ENCODE assay signal across 8 cellular contexts in the genomic region with DNA sequence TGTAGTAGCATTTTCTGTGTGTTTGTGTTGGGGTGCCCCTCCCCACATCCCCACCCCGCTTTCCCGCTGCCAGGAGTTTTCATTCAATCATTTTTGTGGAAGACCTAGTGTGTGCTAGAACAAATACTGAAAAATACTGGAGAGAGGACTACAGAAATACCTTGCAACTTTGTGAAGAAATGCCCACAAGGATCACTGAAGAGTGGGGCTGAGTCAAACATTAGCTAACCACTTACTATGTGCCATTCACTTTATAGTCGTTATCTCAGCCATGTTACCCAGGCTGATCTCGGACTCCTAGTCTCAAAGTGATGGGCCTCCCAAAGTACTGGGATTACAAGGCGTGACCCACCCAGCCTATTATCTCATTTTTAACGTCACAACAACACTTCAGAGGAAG. TPM values are rescaled to one million over a fixed set of nuclear protein-coding genes. Genes with fewer than 3 reads are reported as not detected.
DNase-seq lines count a peak whose midpoint lies in the region; ATAC-seq and TF ChIP-seq lines count a peak whose summit lies in the region.

No MANE protein-coding gene starts in this region.

- peak overlapping the region; percentile 96 for H3K4me3 Mint-ChIP-seq in activated CD4-positive, alpha-beta T cell treated with anti-CD3 and anti-CD28 coated beads for 36 hours
- peak overlapping the region; percentile 95 for H3K4me3 Mint-ChIP-seq in activated CD4-positive, alpha-beta memory T cell treated with anti-CD3 and anti-CD28 coated beads for 36 hours

- no peak overlapping the region for H3K27ac ChIP-seq in iPS-20b (ENCODE audit: low read length)
- peak overlapping the region; percentile 94 to 97 for H3K27ac ChIP-seq in testis

- H3K9me3 ChIP-seq in iPS-20b (ENCODE audit: insufficient read depth, low read depth, low read length) (0 out of 2 replicates have a peak, but pooled peaks cover 4% of the 10 kb centered on the region), testis (no peaks in the 10 kb centered on the region)

- H3K27me3 ChIP-seq in iPS-20b (ENCODE audit: insufficient read depth, low read length) (no peaks in the 10 kb centered on the region), testis (no peaks in the 10 kb centered on the region)

- POLR2A ChIA-PET in activated CD4-positive, alpha-beta T cell treated with anti-CD3 and anti-CD28 coated beads for 36 hours (lab: Charles Lee), result interaction anchor here (0.6 to 4.0 kb wide), 7 partner anchors 16 to 212 kb away, joined by 3 to 40 read pairs (median 3); partner anchors contain the start of genes TROAP and TUBA1B
- POLR2A ChIA-PET in activated CD4-positive, alpha-beta memory T cell treated with anti-CD3 and anti-CD28 coated beads for 36 hours (lab: Charles Lee), result interaction anchor here (0.6 to 3.5 kb wide), 8 partner anchors 10 to 77 kb away, joined by 3 to 47 read pairs (median 5); partner anchors contain the start of genes RHEBL1, TUBA1A and TUBA1B

- intact Hi-C loops in activated CD4-positive, alpha-beta T cell treated with anti-CD3 and anti-CD28 coated beads for 36 hours (cut with DNase I, micrococcal nuclease), result loop anchor here in 1 of 2 experiments (1.0 kb wide), 1 partner anchor 19 kb away; no protein-coding TSS in a partner anchor
- intact Hi-C loops in activated CD4-positive, alpha-beta memory T cell treated with anti-CD3 and anti-CD28 coated beads for 36 hours (cut with micrococcal nuclease), result loop anchor here (5.0 kb wide), 1 partner anchor 1204 kb away; no protein-coding TSS in a partner anchor
- intact Hi-C loops in testis (cut with DNase I; ENCODE audit: low total_unique reads), result no loop called here

- CTCF ChIA-PET in activated CD4-positive, alpha-beta T cell treated with anti-CD3 and anti-CD28 coated beads for 36 hours (lab: Charles Lee), result interaction anchor here (0.7 to 6.5 kb wide), 14 partner anchors 12 to 187 kb away, joined by 3 to 49 read pairs (median 4); partner anchors contain the start of genes DHH and TUBA1B
- CTCF ChIA-PET in activated CD4-positive, alpha-beta memory T cell treated with anti-CD3 and anti-CD28 coated beads for 36 hours (lab: Charles Lee), result interaction anchor here (0.6 to 4.4 kb wide), 10 partner anchors 12 to 124 kb away, joined by 3 to 48 read pairs (median 6); partner anchors contain the start of genes RHEBL1, TUBA1A and TUBA1B

- ATAC-seq in activated CD4-positive, alpha-beta T cell treated with anti-CD3 and anti-CD28 coated beads for 36 hours, result peak; percentile 24
- ATAC-seq in GM19395 (IDR thresholded peaks at IDR 0.05; ENCODE audit: unreplicated experiment) (no peak), GM19455 (IDR thresholded peaks at IDR 0.05; ENCODE audit: unreplicated experiment) (no peak)

- peaks cover 29% of the 10 kb centered on the region for H3K4me1 Mint-ChIP-seq in activated CD4-positive, alpha-beta T cell treated with anti-CD3 and anti-CD28 coated beads for 36 hours
- H3K4me1 Mint-ChIP-seq in activated CD4-positive, alpha-beta memory T cell treated with anti-CD3 and anti-CD28 coated beads for 36 hours (ENCODE audit: low read depth), result peaks cover 24% of the 10 kb centered on the region

- 34 to 37% methylated on average over 6 of the region's 6 CpGs for WGBS in testis, 2 donors

- H3K9ac ChIP-seq in iPS-20b (ENCODE audit: low read depth, low read length), result peak overlapping the region; percentile 66; the same call in 1 of the 2 replicates

- peaks cover 10% of the 10 kb centered on the region; the same call in 1 of the 2 replicates for H3K36me3 ChIP-seq in iPS-20b (ENCODE audit: insufficient read depth, low read depth, low read length)
- H3K36me3 ChIP-seq in testis (ENCODE audit: low read depth, missing control alignments), result no peaks in the 10 kb centered on the region

- H3K9me3 Mint-ChIP-seq in activated CD4-positive, alpha-beta T cell treated with anti-CD3 and anti-CD28 coated beads for 36 hours (ENCODE audit: low read depth), result no peaks in the 10 kb centered on the region
- no peaks in the 10 kb centered on the region for H3K9me3 Mint-ChIP-seq in activated CD4-positive, alpha-beta memory T cell treated with anti-CD3 and anti-CD28 coated beads for 36 hours

- 0 out of 2 replicates have a peak, but pooled peaks cover 5% of the 10 kb centered on the region for H3K4me1 ChIP-seq in iPS-20b (ENCODE audit: insufficient read depth, low read length)
- H3K4me1 ChIP-seq in testis, result peaks cover 35% of the 10 kb centered on the region

- TF ChIP-seq POLR2A in testis (IDR thresholded peaks at IDR 0.05), result no peak

- H3K4me3 ChIP-seq in iPS-20b (ENCODE audit: low read length), result peak overlapping the region; percentile 89
- peak overlapping the region; percentile 73 to 99 for H3K4me3 ChIP-seq in testis

- TF ChIP-seq CTCF in testis (IDR thresholded peaks at IDR 0.05), result no peak

- peaks cover 9% of the 10 kb centered on the region for H3K36me3 Mint-ChIP-seq in activated CD4-positive, alpha-beta T cell treated with anti-CD3 and anti-CD28 coated beads for 36 hours (ENCODE audit: low read depth)
- H3K36me3 Mint-ChIP-seq in activated CD4-positive, alpha-beta memory T cell treated with anti-CD3 and anti-CD28 coated beads for 36 hours, result peaks cover 7% of the 10 kb centered on the region

- H3K27me3 Mint-ChIP-seq in activated CD4-positive, alpha-beta T cell treated with anti-CD3 and anti-CD28 coated beads for 36 hours, result no peaks in the 10 kb centered on the region
- H3K27me3 Mint-ChIP-seq in activated CD4-positive, alpha-beta memory T cell treated with anti-CD3 and anti-CD28 coated beads for 36 hours, result no peaks in the 10 kb centered on the region

- peak overlapping the region; percentile 98 for H3K27ac Mint-ChIP-seq in activated CD4-positive, alpha-beta T cell treated with anti-CD3 and anti-CD28 coated beads for 36 hours
- H3K27ac Mint-ChIP-seq in activated CD4-positive, alpha-beta memory T cell treated with anti-CD3 and anti-CD28 coated beads for 36 hours, result peak overlapping the region; percentile 80

- no peak for DNase-seq in activated CD4-positive, alpha-beta T cell treated with anti-CD3 and anti-CD28 coated beads for 36 hours
- no peak for DNase-seq in activated CD4-positive, alpha-beta T cell treated with anti-CD3 and anti-CD28 coated beads for 1 hour
- DNase-seq in activated CD4-positive, alpha-beta memory T cell treated with anti-CD3 and anti-CD28 coated beads for 36 hours, result no peak
- no peak for DNase-seq in testis
- no peak for DNase-seq in NCI-H1105 treated with DMSO at 0.1 percent for 48 hours (lab: John Stamatoyannopoulos, UW)

RNA-seq across cellular contexts. Expression of gene LMBR1L, which starts 0.6 kb away (rescaled TPM):
- 10 to 100 TPM; 45.0 to 48.0 TPM for total RNA-seq in activated CD4-positive, alpha-beta T cell treated with anti-CD3 and anti-CD28 coated beads for 36 hours
- total RNA-seq in activated CD4-positive, alpha-beta memory T cell treated with anti-CD3 and anti-CD28 coated beads for 36 hours, result 10 to 100 TPM; 55.0 to 59.1 TPM
- total RNA-seq in testis, result 100 to 1,000 TPM; 223 to 265 TPM
- 178 TPM for polyA plus RNA-seq in testis (ENCODE audit: insufficient read depth, low read depth, low replicate concordance)

RNA-seq across cellular contexts. Expression of gene DHH, which starts 16.6 kb away (rescaled TPM):
- total RNA-seq in activated CD4-positive, alpha-beta T cell treated with anti-CD3 and anti-CD28 coated beads for 36 hours, result not detected
- not detected for total RNA-seq in activated CD4-positive, alpha-beta memory T cell treated with anti-CD3 and anti-CD28 coated beads for 36 hours
- 100 to 1,000 TPM in 1 of 2 donors, 10 to 100 TPM in 1; 97.6 to 148 TPM for total RNA-seq in testis
- 40.0 TPM for polyA plus RNA-seq in testis (ENCODE audit: insufficient read depth, low read depth, low replicate concordance)

RNA-seq across cellular contexts. Expression of gene TUBA1B, which starts 20.0 kb away (rescaled TPM):
- 1,000 to 10,000 TPM; 2,393 to 2,425 TPM for total RNA-seq in activated CD4-positive, alpha-beta T cell treated with anti-CD3 and anti-CD28 coated beads for 36 hours
- total RNA-seq in activated CD4-positive, alpha-beta memory T cell treated with anti-CD3 and anti-CD28 coated beads for 36 hours, result 1,000 to 10,000 TPM; 2,573 to 2,575 TPM
- total RNA-seq in testis, result 1,000 to 10,000 TPM in 1 of 2 donors, 100 to 1,000 TPM in 1; 642 to 1,178 TPM
- 894 TPM for polyA plus RNA-seq in testis (ENCODE audit: insufficient read depth, low read depth, low replicate concordance)

RNA-seq across cellular contexts. Expression of gene RHEBL1, which starts 41.4 kb away (rescaled TPM):
- 10 to 100 TPM in 1 of 2 experiments, 1 to 10 TPM in 1; 6.7 to 13.3 TPM for total RNA-seq in activated CD4-positive, alpha-beta T cell treated with anti-CD3 and anti-CD28 coated beads for 36 hours
- total RNA-seq in activated CD4-positive, alpha-beta memory T cell treated with anti-CD3 and anti-CD28 coated beads for 36 hours, result 10 to 100 TPM; 15.6 to 16.1 TPM
- total RNA-seq in testis, result 1 to 10 TPM; 1.7 to 5.9 TPM
- 1.5 TPM for polyA plus RNA-seq in testis (ENCODE audit: insufficient read depth, low read depth, low replicate concordance)

RNA-seq across cellular contexts. Expression of gene KMT2D, which starts 50.6 kb away (rescaled TPM):
- 10 to 100 TPM; 48.3 to 58.2 TPM for total RNA-seq in activated CD4-positive, alpha-beta T cell treated with anti-CD3 and anti-CD28 coated beads for 36 hours
- total RNA-seq in activated CD4-positive, alpha-beta memory T cell treated with anti-CD3 and anti-CD28 coated beads for 36 hours, result 10 to 100 TPM; 47.9 to 49.0 TPM
- total RNA-seq in testis, result 100 to 1,000 TPM; 148 to 169 TPM
- 67.1 TPM for polyA plus RNA-seq in testis (ENCODE audit: insufficient read depth, low read depth, low replicate concordance)

Comparison
In these comparisons a context has a peak if more than half of its experiments do, and no peak if none do; other contexts are left out.
1. RNA of gene DHH, which starts 16.6 kb away (total RNA-seq): 97.6 to 148 TPM in testis; not detected in activated CD4-positive, alpha-beta T cell treated with anti-CD3 and anti-CD28 coated beads for 36 hours and not detected in activated CD4-positive, alpha-beta memory T cell treated with anti-CD3 and anti-CD28 coated beads for 36 hours; every median in the first group is over 10 times any median in the second.